1 cellular context compared by ENCODE assay signal in the genomic region with DNA sequence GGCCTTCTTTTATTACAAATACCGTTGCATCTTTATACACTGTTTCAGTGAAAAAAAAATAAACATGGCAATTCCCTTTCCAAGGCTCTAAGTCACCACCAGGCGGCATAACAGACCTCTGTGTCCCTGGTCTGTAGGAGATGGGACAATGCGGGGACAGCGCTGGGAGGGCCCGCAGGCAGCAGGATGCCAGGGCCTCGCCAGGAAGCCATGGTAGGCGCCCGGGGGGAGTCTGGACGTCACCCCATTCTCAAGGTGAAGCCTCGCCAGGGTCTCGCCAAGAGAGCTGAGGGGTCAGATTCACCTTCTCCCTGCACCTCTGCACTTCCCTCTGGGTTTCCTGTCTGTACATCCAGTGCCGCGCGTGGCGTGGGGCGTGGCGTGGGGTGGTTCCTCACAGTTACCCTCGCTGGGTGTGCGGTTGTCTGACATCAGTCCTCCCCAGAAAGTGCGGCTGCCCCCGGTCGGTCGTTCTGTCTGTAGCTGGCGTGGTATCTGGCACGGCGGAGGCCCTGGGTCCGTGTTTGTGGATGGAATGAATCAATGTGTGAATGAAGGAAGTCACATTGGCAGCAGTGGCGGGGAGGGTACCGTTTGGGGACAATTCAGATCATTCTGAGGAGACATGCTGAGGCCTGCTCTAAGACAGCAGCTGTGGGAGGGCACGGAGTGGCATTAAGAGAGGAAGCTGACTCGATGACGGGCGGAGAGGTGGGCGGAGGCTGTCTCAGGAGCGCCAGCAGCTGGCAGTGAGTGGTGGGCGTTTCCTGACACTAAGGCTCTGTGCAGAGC.
TF ChIP-seq lines count a peak whose summit lies in the region.

No MANE protein-coding gene starts in this region.

TF ChIP-seq in neural cell, 6 proteins besides CTCF, POLR2A, EP300 and RAD21:
- TF ChIP-seq, protein P1, sequence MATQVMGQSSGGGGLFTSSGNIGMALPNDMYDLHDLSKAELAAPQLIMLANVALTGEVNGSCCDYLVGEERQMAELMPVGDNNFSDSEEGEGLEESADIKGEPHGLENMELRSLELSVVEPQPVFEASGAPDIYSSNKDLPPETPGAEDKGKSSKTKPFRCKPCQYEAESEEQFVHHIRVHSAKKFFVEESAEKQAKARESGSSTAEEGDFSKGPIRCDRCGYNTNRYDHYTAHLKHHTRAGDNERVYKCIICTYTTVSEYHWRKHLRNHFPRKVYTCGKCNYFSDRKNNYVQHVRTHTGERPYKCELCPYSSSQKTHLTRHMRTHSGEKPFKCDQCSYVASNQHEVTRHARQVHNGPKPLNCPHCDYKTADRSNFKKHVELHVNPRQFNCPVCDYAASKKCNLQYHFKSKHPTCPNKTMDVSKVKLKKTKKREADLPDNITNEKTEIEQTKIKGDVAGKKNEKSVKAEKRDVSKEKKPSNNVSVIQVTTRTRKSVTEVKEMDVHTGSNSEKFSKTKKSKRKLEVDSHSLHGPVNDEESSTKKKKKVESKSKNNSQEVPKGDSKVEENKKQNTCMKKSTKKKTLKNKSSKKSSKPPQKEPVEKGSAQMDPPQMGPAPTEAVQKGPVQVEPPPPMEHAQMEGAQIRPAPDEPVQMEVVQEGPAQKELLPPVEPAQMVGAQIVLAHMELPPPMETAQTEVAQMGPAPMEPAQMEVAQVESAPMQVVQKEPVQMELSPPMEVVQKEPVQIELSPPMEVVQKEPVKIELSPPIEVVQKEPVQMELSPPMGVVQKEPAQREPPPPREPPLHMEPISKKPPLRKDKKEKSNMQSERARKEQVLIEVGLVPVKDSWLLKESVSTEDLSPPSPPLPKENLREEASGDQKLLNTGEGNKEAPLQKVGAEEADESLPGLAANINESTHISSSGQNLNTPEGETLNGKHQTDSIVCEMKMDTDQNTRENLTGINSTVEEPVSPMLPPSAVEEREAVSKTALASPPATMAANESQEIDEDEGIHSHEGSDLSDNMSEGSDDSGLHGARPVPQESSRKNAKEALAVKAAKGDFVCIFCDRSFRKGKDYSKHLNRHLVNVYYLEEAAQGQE (IDR thresholded peaks at IDR 0.05; ENCODE audit: borderline replicate concordance) = no peak
- TF ChIP-seq SMC3 (conservative IDR thresholded peaks at IDR 0.05; ENCODE audit: poor library complexity) = peak; percentile 58
